In genomic region chr7:55951637-55952351, GRCh38 we compare ENCODE assay signal across 8 cellular contexts. TPM values are rescaled to one million over a fixed set of nuclear protein-coding genes. Genes with fewer than 3 reads are reported as not detected.
DNase-seq lines count a peak whose midpoint lies in the region; ATAC-seq and TF ChIP-seq lines count a peak whose summit lies in the region.

MRPS17 (plus strand) TSS chr7:55951877; CDS start chr7:55953196, 1,319 bp downstream.

- TF ChIP-seq POLR2A in GM19099 (IDR thresholded peaks at IDR 0.05; ENCODE audit: extremely low read depth, insufficient read length, low read depth) = peak; percentile 92

- peak; percentile 99 for ATAC-seq in HG03378 (IDR thresholded peaks at IDR 0.05; ENCODE audit: unreplicated experiment)

- peak within 1 kb of the TSS; percentile 88 for H3K4me3 ChIP-seq in kidney epithelial cell (ENCODE audit: low read depth, low read length)

- H3K36me3 ChIP-seq in kidney epithelial cell (ENCODE audit: control insufficient read depth, insufficient read depth, low read length) = no peaks in the 10 kb centered on the region

- no peak for TF ChIP-seq CTCF in kidney epithelial cell (IDR thresholded peaks at IDR 0.05; ENCODE audit: insufficient read depth, low read length, poor library complexity, severe bottlenecking)

- peak; percentile 95 for DNase-seq in Ammon's horn (ENCODE audit: low spot score)
- DNase-seq in NCI-H460 (ENCODE audit: extremely low read depth, low read depth) = peak; percentile 55
- DNase-seq in activated CD4-positive, alpha-beta T cell treated with anti-CD3 and anti-CD28 coated beads for 24 hours (ENCODE audit: low read depth in 2 of 2) = peak; percentile 85 to 89
- peak; percentile 96 for DNase-seq in cerebellum (ENCODE audit: low spot score)
- DNase-seq in kidney epithelial cell (ENCODE audit: low read depth) = peak; percentile 59
- peak; percentile 87 to 89 for DNase-seq in stimulated activated CD4-positive, alpha-beta T cell treated with anti-CD3 and anti-CD28 coated beads, Interleukin-15, amount 100 ng/mL, for 48 hours (ENCODE audit: low read depth in 2 of 2)

- no peaks in the 10 kb centered on the region for H3K27me3 ChIP-seq in kidney epithelial cell (ENCODE audit: control insufficient read depth, insufficient read depth, low read length)

RNA-seq across cellular contexts. Expression of gene MRPS17, which starts in this region (rescaled TPM):
- 9.8 and 13.9 TPM in 2 replicates for total RNA-seq in NCI-H460 (2014; rRNA removed; shearing (Covaris generic))
- 2.9 and 4.8 TPM in 2 replicates for polyA plus RNA-seq in NCI-H460 (2014; cell fraction: nucleus; rRNA removed)
- total RNA-seq in cerebellum = 12.5 TPM
- 12.9 and 15.5 TPM in 2 replicates for total RNA-seq in kidney epithelial cell

Comparison
In these comparisons a context has a peak if more than half of its experiments do, and no peak if none do; other contexts are left out.
1. Peak in every context shown above with its lines: DNase-seq, ATAC-seq and H3K4me3 ChIP-seq.